ENCODE assay signal across 36 cellular contexts in the genomic region with DNA sequence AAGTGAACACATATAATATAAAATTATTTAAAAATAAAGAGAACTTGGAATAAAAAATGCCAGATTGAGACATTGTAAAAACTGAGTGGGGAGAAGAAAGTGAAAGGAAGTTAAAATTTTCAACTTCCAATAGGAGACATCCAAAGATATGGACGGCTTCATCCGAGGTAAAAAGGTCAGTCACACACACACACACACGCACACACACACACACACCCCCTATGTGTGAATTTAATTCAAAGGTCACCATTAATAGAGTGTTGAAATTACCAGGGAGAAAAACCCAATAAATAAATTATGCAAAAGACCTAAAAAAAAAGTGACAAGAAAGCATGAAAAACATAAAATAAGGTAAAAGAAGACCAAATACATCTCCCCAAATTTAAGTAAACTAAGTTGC.
"Had no signal": no experiment of that assay in that cellular context is flagged by ENCODE, and none has a peak within 500 bp of the region (broad histone marks: within the 10 kb centered on the region; RNA-seq: fewer than 3 reads in every experiment).

No MANE protein-coding gene starts in this region.

- H3K27ac Mint-ChIP-seq: activated B cell treated with CpG ODN at 0.5 μM for 24 hours; activated CD4-positive, alpha-beta memory T cell treated with anti-CD3 and anti-CD28 coated beads for 36 hours; activated CD4-positive, alpha-beta T cell treated with anti-CD3 and anti-CD28 coated beads, Interleukin-2, amount 10 ng/mL, durations not matched to agents 24 days and 14 days; activated CD8-positive, alpha-beta memory T cell treated with anti-CD3 and anti-CD28 coated beads, Interleukin-2, amount 10 ng/mL, durations not matched to agents 7 days and 5 days; activated CD8-positive, alpha-beta T cell treated with anti-CD3 and anti-CD28 coated beads for 36 hours; activated naive CD4-positive, alpha-beta T cell treated with anti-CD3 and anti-CD28 coated beads, Interleukin-2, amount 10 ng/mL, durations not matched to agents 7 days and 5 days; activated naive CD4-positive, alpha-beta T cell treated with anti-CD3 and anti-CD28 coated beads, Interleukin-2, amount 50 U/mL, for 24 hours; activated naive CD8-positive, alpha-beta T cell; activated naive CD8-positive, alpha-beta T cell treated with anti-CD3 and anti-CD28 coated beads, Interleukin-2, amount 10 ng/mL, durations not matched to agents 7 days and 5 days; activated naive CD8-positive, alpha-beta T cell treated with anti-CD3 and anti-CD28 coated beads, Interleukin-2, amount 50 U/mL, for 24 hours; activated T-cell treated with anti-CD3 and anti-CD28 coated beads, Interleukin-2, amount 50 U/mL, for 24 hours; activated T-helper 2 cell treated with anti-CD3 and anti-CD28 coated beads, Interferon-gamma antibody, Interleukin-2, Interleukin-4, amounts not matched to agents 10 μg/mL and 5 μg/mL and 100 μg/mL, durations not matched to agents 14 hours and 24 hours and 36 hours; brain; T-helper 1 cell treated with Interleukin-12 subunit alpha and Interleukin-12 subunit beta and Interleukin-4 antibody, amounts not matched to agents 30 μg/mL and 1 μg/mL, for 36 hours; T-helper 2 cell treated with Interferon-gamma antibody and Interleukin-4, amounts not matched to agents 5 μg/mL and 100 μg/mL, for 36 hours had no signal

- H3K27ac ChIP-seq: ascending aorta, cardiac muscle cell, VCaP had no signal

- H3K4me3 ChIP-seq: ascending aorta, cardiac muscle cell had no signal

- H3K4me3 Mint-ChIP-seq: activated B cell treated with CpG ODN at 0.5 μM for 24 hours; activated CD4-positive, alpha-beta memory T cell treated with anti-CD3 and anti-CD28 coated beads for 36 hours; activated CD4-positive, alpha-beta T cell treated with anti-CD3 and anti-CD28 coated beads, Interleukin-2, amount 10 ng/mL, durations not matched to agents 24 days and 14 days; activated CD8-positive, alpha-beta memory T cell treated with anti-CD3 and anti-CD28 coated beads, Interleukin-2, amount 10 ng/mL, durations not matched to agents 7 days and 5 days; activated CD8-positive, alpha-beta T cell treated with anti-CD3 and anti-CD28 coated beads for 36 hours; activated naive CD4-positive, alpha-beta T cell treated with anti-CD3 and anti-CD28 coated beads, Interleukin-2, amount 10 ng/mL, durations not matched to agents 7 days and 5 days; activated naive CD4-positive, alpha-beta T cell treated with anti-CD3 and anti-CD28 coated beads, Interleukin-2, amount 50 U/mL, for 24 hours; activated naive CD8-positive, alpha-beta T cell; activated naive CD8-positive, alpha-beta T cell treated with anti-CD3 and anti-CD28 coated beads, Interleukin-2, amount 10 ng/mL, durations not matched to agents 7 days and 5 days; activated naive CD8-positive, alpha-beta T cell treated with anti-CD3 and anti-CD28 coated beads, Interleukin-2, amount 50 U/mL, for 24 hours; activated T-cell treated with anti-CD3 and anti-CD28 coated beads, Interleukin-2, amount 50 U/mL, for 24 hours; brain; central memory CD8-positive, alpha-beta T cell; T-helper 1 cell treated with Interleukin-12 subunit alpha and Interleukin-12 subunit beta and Interleukin-4 antibody, amounts not matched to agents 30 μg/mL and 1 μg/mL, for 36 hours; T-helper 2 cell treated with Interferon-gamma antibody and Interleukin-4, amounts not matched to agents 5 μg/mL and 100 μg/mL, for 36 hours had no signal

- DNase-seq: activated B cell treated with CpG ODN at 0.5 μM for 24 hours; activated CD4-positive, alpha-beta memory T cell treated with anti-CD3 and anti-CD28 coated beads for 36 hours; activated CD4-positive, alpha-beta T cell treated with anti-CD3 and anti-CD28 coated beads for 4 hours; activated CD4-positive, alpha-beta T cell treated with anti-CD3 and anti-CD28 coated beads, Interleukin-2, amount 10 ng/mL, durations not matched to agents 24 days and 14 days; activated CD4-positive, alpha-beta T cell treated with anti-CD3 and anti-CD28 coated beads, Interleukin-2, amount 50 U/mL, for 1 hour; activated CD4-positive, alpha-beta T cell treated with anti-CD3 and anti-CD28 coated beads, Interleukin-2, amount 50 U/mL, for 4 hours; activated CD4-positive, CD25-positive, alpha-beta regulatory T cell treated with anti-CD3 and anti-CD28 coated beads, Interleukin-2, amount 50 U/mL, for 72 hours; activated CD8-positive, alpha-beta memory T cell treated with anti-CD3 and anti-CD28 coated beads for 24 hours; activated CD8-positive, alpha-beta memory T cell treated with anti-CD3 and anti-CD28 coated beads, Interleukin-2, amount 10 ng/mL, durations not matched to agents 7 days and 5 days; activated CD8-positive, alpha-beta memory T cell treated with anti-CD3 and anti-CD28 coated beads, Interleukin-2, amount 50 U/mL, for 48 hours; activated CD8-positive, alpha-beta T cell treated with anti-CD3 and anti-CD28 coated beads for 36 hours; activated effector memory CD4-positive, alpha-beta T cell treated with Interleukin-2 at 50 U/mL for 16 hours; activated gamma-delta T cell; activated naive CD4-positive, alpha-beta T cell treated with anti-CD3 and anti-CD28 coated beads, Interleukin-2, amount 10 ng/mL, durations not matched to agents 7 days and 5 days; activated naive CD4-positive, alpha-beta T cell treated with Interleukin-2 at 50 U/mL for 16 hours; activated naive CD8-positive, alpha-beta T cell treated with anti-CD3 and anti-CD28 coated beads, Interleukin-2, amount 10 ng/mL, durations not matched to agents 7 days and 5 days; activated naive CD8-positive, alpha-beta T cell treated with anti-CD3 and anti-CD28 coated beads, Interleukin-2, amount 50 U/mL, for 24 hours; activated T-cell treated with anti-CD3 and anti-CD28 coated beads, Interleukin-2, amount 50 U/mL, for 24 hours; activated T-cell treated with anti-CD3 and anti-CD28 coated beads, Interleukin-2, amount 50 U/mL, for 48 hours; amygdala; anterior cingulate cortex; caudate nucleus; cerebellar nuclear complex; T-helper 2 cell; T-helper 9 cell had no signal

- H3K9me3 ChIP-seq: ascending aorta had no signal

- H3K27me3 ChIP-seq: ascending aorta, cardiac muscle cell had no signal

- H3K36me3 Mint-ChIP-seq: activated CD4-positive, alpha-beta memory T cell treated with anti-CD3 and anti-CD28 coated beads for 36 hours; activated CD8-positive, alpha-beta memory T cell treated with anti-CD3 and anti-CD28 coated beads, Interleukin-2, amount 10 ng/mL, durations not matched to agents 7 days and 5 days; activated naive CD4-positive, alpha-beta T cell treated with anti-CD3 and anti-CD28 coated beads, Interleukin-2, amount 10 ng/mL, durations not matched to agents 7 days and 5 days had no signal

- H3K9me3 Mint-ChIP-seq: activated B cell treated with CpG ODN at 0.5 μM for 24 hours; activated CD4-positive, alpha-beta memory T cell treated with anti-CD3 and anti-CD28 coated beads for 36 hours; activated CD4-positive, alpha-beta T cell treated with anti-CD3 and anti-CD28 coated beads, Interleukin-2, amount 10 ng/mL, durations not matched to agents 24 days and 14 days; activated CD8-positive, alpha-beta T cell treated with anti-CD3 and anti-CD28 coated beads for 36 hours; activated naive CD4-positive, alpha-beta T cell treated with anti-CD3 and anti-CD28 coated beads, Interleukin-2, amount 10 ng/mL, durations not matched to agents 7 days and 5 days; activated naive CD4-positive, alpha-beta T cell treated with anti-CD3 and anti-CD28 coated beads, Interleukin-2, amount 50 U/mL, for 24 hours; activated naive CD8-positive, alpha-beta T cell treated with anti-CD3 and anti-CD28 coated beads, Interleukin-2, amount 10 ng/mL, durations not matched to agents 7 days and 5 days; activated naive CD8-positive, alpha-beta T cell treated with anti-CD3 and anti-CD28 coated beads, Interleukin-2, amount 50 U/mL, for 24 hours; activated T-cell treated with anti-CD3 and anti-CD28 coated beads, Interleukin-2, amount 50 U/mL, for 24 hours; activated T-helper 2 cell treated with anti-CD3 and anti-CD28 coated beads, Interferon-gamma antibody, Interleukin-2, Interleukin-4, amounts not matched to agents 10 μg/mL and 5 μg/mL and 100 μg/mL, durations not matched to agents 14 hours and 24 hours and 36 hours; brain; central memory CD8-positive, alpha-beta T cell; T-helper 1 cell treated with Interleukin-12 subunit alpha and Interleukin-12 subunit beta and Interleukin-4 antibody, amounts not matched to agents 30 μg/mL and 1 μg/mL, for 36 hours; T-helper 2 cell treated with Interferon-gamma antibody and Interleukin-4, amounts not matched to agents 5 μg/mL and 100 μg/mL, for 36 hours had no signal

- H3K27me3 Mint-ChIP-seq: activated B cell treated with CpG ODN at 0.5 μM for 24 hours; activated CD4-positive, alpha-beta memory T cell treated with anti-CD3 and anti-CD28 coated beads for 36 hours; activated CD4-positive, alpha-beta T cell treated with anti-CD3 and anti-CD28 coated beads, Interleukin-2, amount 10 ng/mL, durations not matched to agents 24 days and 14 days; activated CD8-positive, alpha-beta memory T cell treated with anti-CD3 and anti-CD28 coated beads, Interleukin-2, amount 10 ng/mL, durations not matched to agents 7 days and 5 days; activated CD8-positive, alpha-beta T cell treated with anti-CD3 and anti-CD28 coated beads for 36 hours; activated naive CD4-positive, alpha-beta T cell treated with anti-CD3 and anti-CD28 coated beads, Interleukin-2, amount 10 ng/mL, durations not matched to agents 7 days and 5 days; activated naive CD4-positive, alpha-beta T cell treated with anti-CD3 and anti-CD28 coated beads, Interleukin-2, amount 50 U/mL, for 24 hours; activated naive CD8-positive, alpha-beta T cell; activated naive CD8-positive, alpha-beta T cell treated with anti-CD3 and anti-CD28 coated beads, Interleukin-2, amount 10 ng/mL, durations not matched to agents 7 days and 5 days; activated naive CD8-positive, alpha-beta T cell treated with anti-CD3 and anti-CD28 coated beads, Interleukin-2, amount 50 U/mL, for 24 hours; activated T-cell treated with anti-CD3 and anti-CD28 coated beads, Interleukin-2, amount 50 U/mL, for 24 hours; central memory CD8-positive, alpha-beta T cell had no signal

- FAIRE-seq: bronchial epithelial cell had no signal

- H3K4me1 ChIP-seq: ascending aorta had no signal

- H3K36me3 ChIP-seq: cardiac muscle cell had no signal

- H3K4me1 Mint-ChIP-seq: activated B cell treated with CpG ODN at 0.5 μM for 24 hours; activated CD4-positive, alpha-beta T cell treated with anti-CD3 and anti-CD28 coated beads, Interleukin-2, amount 10 ng/mL, durations not matched to agents 24 days and 14 days; activated CD8-positive, alpha-beta memory T cell treated with anti-CD3 and anti-CD28 coated beads, Interleukin-2, amount 10 ng/mL, durations not matched to agents 7 days and 5 days; activated naive CD4-positive, alpha-beta T cell treated with anti-CD3 and anti-CD28 coated beads, Interleukin-2, amount 10 ng/mL, durations not matched to agents 7 days and 5 days; activated naive CD4-positive, alpha-beta T cell treated with anti-CD3 and anti-CD28 coated beads, Interleukin-2, amount 50 U/mL, for 24 hours; activated naive CD8-positive, alpha-beta T cell treated with anti-CD3 and anti-CD28 coated beads, Interleukin-2, amount 10 ng/mL, durations not matched to agents 7 days and 5 days; activated naive CD8-positive, alpha-beta T cell treated with anti-CD3 and anti-CD28 coated beads, Interleukin-2, amount 50 U/mL, for 24 hours; brain; central memory CD8-positive, alpha-beta T cell had no signal

- ATAC-seq: activated CD8-positive, alpha-beta memory T cell treated with anti-CD3 and anti-CD28 coated beads, Interleukin-2, amount 10 ng/mL, durations not matched to agents 7 days and 5 days; activated CD8-positive, alpha-beta T cell treated with anti-CD3 and anti-CD28 coated beads for 36 hours; activated naive CD8-positive, alpha-beta T cell treated with anti-CD3 and anti-CD28 coated beads, Interleukin-2, amount 50 U/mL, for 24 hours had no signal
